Comparison of ENCODE assay signal across 25 cellular contexts in the genomic region with DNA sequence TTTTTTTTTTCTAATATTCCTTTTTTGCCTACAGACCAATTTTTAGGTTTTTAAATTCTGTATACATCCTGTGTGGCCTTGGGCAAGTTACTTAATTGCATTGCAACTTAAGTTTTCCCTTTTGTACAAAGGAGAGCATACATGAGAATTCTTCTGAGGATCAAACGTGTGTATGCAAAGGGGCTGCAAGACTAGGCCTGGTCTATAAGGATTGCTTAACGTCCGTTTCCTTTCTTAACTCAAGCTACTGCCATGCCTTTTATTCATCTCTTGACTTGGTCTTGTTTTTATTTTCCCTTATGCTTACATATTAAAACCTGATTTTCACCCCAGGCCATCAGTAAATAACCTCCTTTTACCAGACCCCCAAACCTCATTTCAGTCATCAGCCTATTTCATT.
"Had no signal": no experiment of that assay in that cellular context is flagged by ENCODE, and none has a peak within 500 bp of the region (broad histone marks: within the 10 kb centered on the region; RNA-seq: fewer than 3 reads in every experiment).

No MANE protein-coding gene starts in this region.

- DNase-seq: activated B cell treated with CpG ODN at 0.5 μM for 24 hours; activated CD4-positive, alpha-beta T cell treated with anti-CD3 and anti-CD28 coated beads for 48 hours; activated CD8-positive, alpha-beta memory T cell treated with anti-CD3 and anti-CD28 coated beads, Interleukin-2, amount 50 U/mL, for 4 hours; activated effector memory CD4-positive, alpha-beta T cell treated with anti-CD3 and anti-CD28 coated beads, Interleukin-2, amount 50 U/mL, for 16 hours; activated naive CD4-positive, alpha-beta T cell treated with anti-CD3 and anti-CD28 coated beads, Interleukin-2, amount 50 U/mL, for 16 hours; activated T-cell treated with anti-CD3 and anti-CD28 coated beads, Interleukin-2, amount 50 U/mL, for 4 hours; aorta; brain microvascular endothelial cell; colonic mucosa; immature natural killer cell; kidney glomerular epithelial cell; left ventricle myocardium inferior; mammary epithelial cell; midbrain; nucleus accumbens; stimulated activated CD4-positive, alpha-beta T cell treated with anti-CD3 and anti-CD28 coated beads, Interleukin-12 subunit alpha, Interleukin-12 subunit beta, amount 100 ng/mL, for 4 hours; stimulated activated CD4-positive, alpha-beta T cell treated with anti-CD3 and anti-CD28 coated beads, Interleukin-1b, Interleukin-23, amount 100 ng/mL, for 48 hours; stimulated activated naive CD8-positive, alpha-beta T cell treated with anti-CD3 and anti-CD28 coated beads, Interleukin-15, Interleukin-2, amounts not matched to agents 100 U/mL and 50 U/mL, for 24 hours; substantia nigra; tibial artery had no signal

- H3K4me1 ChIP-seq: prostate gland had no signal

- H3K9me3 ChIP-seq: colonic mucosa, left ventricle myocardium inferior, prostate gland, right atrium auricular region, tibial artery had no signal

- H3K27me3 ChIP-seq: brain microvascular endothelial cell, colonic mucosa, right atrium auricular region, tibial artery had no signal

- H3K27me3 Mint-ChIP-seq: activated B cell treated with CpG ODN at 0.5 μM for 24 hours; central memory CD8-positive, alpha-beta T cell had no signal

- H3K27ac ChIP-seq: brain microvascular endothelial cell, colonic mucosa, left ventricle myocardium inferior, prostate gland, right atrium auricular region, tibial artery had no signal

- H3K27ac Mint-ChIP-seq: activated B cell treated with CpG ODN at 0.5 μM for 24 hours, immature natural killer cell, nephron had no signal

- H3K36me3 ChIP-seq: brain microvascular endothelial cell, colonic mucosa, left ventricle myocardium inferior, prostate gland, right atrium auricular region, tibial artery had no signal

- H3K36me3 Mint-ChIP-seq: immature natural killer cell had no signal

- H3K4me3 ChIP-seq: colonic mucosa, left ventricle myocardium inferior, prostate gland, right atrium auricular region, tibial artery had no signal

- H3K4me3 Mint-ChIP-seq: activated B cell treated with CpG ODN at 0.5 μM for 24 hours; activated T-cell treated with anti-CD3 and anti-CD28 coated beads, Interleukin-2, amount 50 U/mL, for 4 hours; central memory CD8-positive, alpha-beta T cell; immature natural killer cell; nephron; T-helper 2 cell treated with Interferon-gamma antibody and Interleukin-4, amounts not matched to agents 5 μg/mL and 100 μg/mL, for 36 hours had no signal

- ATAC-seq: activated T-cell treated with anti-CD3 and anti-CD28 coated beads, Interleukin-2, amount 50 U/mL, for 4 hours; stimulated activated naive CD8-positive, alpha-beta T cell treated with anti-CD3 and anti-CD28 coated beads, Interleukin-15, Interleukin-2, amounts not matched to agents 100 U/mL and 50 U/mL, for 24 hours had no signal

- H3K9me3 Mint-ChIP-seq: activated B cell treated with CpG ODN at 0.5 μM for 24 hours; activated T-cell treated with anti-CD3 and anti-CD28 coated beads, Interleukin-2, amount 50 U/mL, for 4 hours; central memory CD8-positive, alpha-beta T cell; immature natural killer cell; nephron; T-helper 2 cell treated with Interferon-gamma antibody and Interleukin-4, amounts not matched to agents 5 μg/mL and 100 μg/mL, for 36 hours had no signal
